ENCODE assay signal across 11 cellular contexts in the genomic region with DNA sequence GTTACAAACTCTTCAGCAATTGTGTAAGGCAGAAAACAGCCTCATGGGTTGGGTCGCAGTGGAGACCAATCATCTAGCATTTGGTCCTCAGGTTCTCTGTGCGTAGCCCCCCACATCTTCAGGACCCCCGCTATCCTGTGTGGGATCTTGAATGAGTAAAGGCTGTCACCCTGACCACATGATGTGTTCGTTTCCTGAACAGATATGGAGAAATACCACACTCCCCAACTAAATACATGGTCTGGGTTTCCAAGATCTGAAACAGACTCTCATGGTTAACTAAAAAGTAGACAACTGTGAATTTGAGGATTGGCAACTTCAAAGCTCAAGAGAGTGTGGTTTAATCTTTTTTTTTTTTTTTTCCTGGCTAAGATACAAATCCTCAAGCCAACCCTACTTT.
"Had no signal": no experiment of that assay in that cellular context is flagged by ENCODE, and none has a peak within 500 bp of the region (broad histone marks: within the 10 kb centered on the region; RNA-seq: fewer than 3 reads in every experiment).

No MANE protein-coding gene starts in this region.

- H3K4me3 Mint-ChIP-seq: activated B cell treated with CpG ODN at 0.5 μM for 24 hours; activated naive CD8-positive, alpha-beta T cell treated with anti-CD3 and anti-CD28 coated beads, Interleukin-2, amount 10 ng/mL, durations not matched to agents 7 days and 5 days; neural crest cell had no signal

- H3K9me3 Mint-ChIP-seq: activated B cell treated with CpG ODN at 0.5 μM for 24 hours; activated naive CD8-positive, alpha-beta T cell treated with anti-CD3 and anti-CD28 coated beads, Interleukin-2, amount 10 ng/mL, durations not matched to agents 7 days and 5 days; neural crest cell had no signal

- H3K27me3 Mint-ChIP-seq: activated B cell treated with CpG ODN at 0.5 μM for 24 hours; activated naive CD8-positive, alpha-beta T cell treated with anti-CD3 and anti-CD28 coated beads, Interleukin-2, amount 10 ng/mL, durations not matched to agents 7 days and 5 days had no signal

- DNase-seq: activated B cell treated with CpG ODN at 0.5 μM for 24 hours; activated naive CD8-positive, alpha-beta T cell treated with anti-CD3 and anti-CD28 coated beads, Interleukin-2, amount 10 ng/mL, durations not matched to agents 7 days and 5 days; foreskin melanocyte; head of caudate nucleus; mammary epithelial cell; pancreas; SK-N-SH; stimulated activated CD4-positive, alpha-beta T cell treated with anti-CD3 and anti-CD28 coated beads, Interleukin-2, amount 100 ng/mL, for 48 hours; stomach had no signal

- ATAC-seq: left lobe of liver, pancreas had no signal

- H3K27ac Mint-ChIP-seq: activated B cell treated with CpG ODN at 0.5 μM for 24 hours had no signal
